Comparison of ENCODE assay signal across 12 cellular contexts in genomic region chr7:610141-610530, GRCh38.
DNase-seq lines count a peak whose midpoint lies in the region; ATAC-seq, FAIRE-seq and TF ChIP-seq lines count a peak whose summit lies in the region.
"Had no signal": no experiment of that assay in that cellular context is flagged by ENCODE, and none has a peak within 500 bp of the region (broad histone marks: within the 10 kb centered on the region; RNA-seq: fewer than 3 reads in every experiment).

No MANE protein-coding gene starts in this region.

- no peak overlapping the region for H2BK5ac ChIP-seq in trophoblast cell (ENCODE audit: low read depth, low read length, poor library complexity)

- H4K91ac ChIP-seq in trophoblast cell (ENCODE audit: low read depth, low read length), result peak overlapping the region; percentile 8

- H3K27ac ChIP-seq in liver (ENCODE audit: low read depth in 1 of 2, low read length in 2 of 2) (peak overlapping the region; percentile 17 to 46), HepG2 (ENCODE audit: extremely low read length, insufficient read depth, low read length) (no peak overlapping the region), endothelial cell of umbilical vein (ENCODE audit: insufficient read depth, low read depth, low read length) (peak overlapping the region; percentile 86), trophoblast cell (ENCODE audit: low read depth, low read length) (no peak overlapping the region)

- no peak for TF ChIP-seq CTCF in liver (IDR thresholded peaks at IDR 0.05; ENCODE audit: low read depth, low read length, missing input control)
- no peak for TF ChIP-seq CTCF in HepG2 (CRISPR knock-in tag; IDR thresholded peaks at IDR 0.05)
- TF ChIP-seq CTCF in endothelial cell of umbilical vein (IDR thresholded peaks at IDR 0.05; ENCODE audit: extremely low read depth in 1 of 2, insufficient read depth in 1 of 2, low read depth in 1 of 2, low read length in 2 of 2), result no peak

- H3K27me3 ChIP-seq in liver (ENCODE audit: control insufficient read depth in 4 of 4, insufficient read depth in 4 of 4, low read length in 3 of 4) (no peaks in the 10 kb centered on the region), HepG2 (ENCODE audit: control insufficient read depth in 1 of 2, insufficient read depth in 2 of 2, low read length in 2 of 2) (no peaks in the 10 kb centered on the region), endothelial cell of umbilical vein (ENCODE audit: control insufficient read depth in 2 of 2, insufficient read depth in 2 of 2, low read length in 2 of 2) (no peaks in the 10 kb centered on the region), trophoblast cell (ENCODE audit: insufficient read depth, low read length) (no peaks in the 10 kb centered on the region)

- H3K18ac ChIP-seq in trophoblast cell (ENCODE audit: low read length), result no peak overlapping the region

- dilution Hi-C loops in endothelial cell of umbilical vein (cut with MboI; ENCODE audit: extremely low pct_ligation_motif_present, low sequenced_read_pairs), result no loop called here

- H3K9me1 ChIP-seq in endothelial cell of umbilical vein (replicated peaks; ENCODE audit: control insufficient read depth, extremely low read depth, insufficient read depth, low read length), result no peaks in the 10 kb centered on the region

- no peak overlapping the region for H3K4me2 ChIP-seq in HepG2 (ENCODE audit: low read depth, low read length)
- H3K4me2 ChIP-seq in endothelial cell of umbilical vein (ENCODE audit: insufficient read depth, low read length), result no peak overlapping the region
- no peak overlapping the region for H3K4me2 ChIP-seq in trophoblast cell (ENCODE audit: low read length)

- no peak overlapping the region for H2AK5ac ChIP-seq in trophoblast cell (ENCODE audit: low read length)

- POLR2A ChIA-PET in HepG2 (lab: Yijun Ruan, JAX), result no interaction called here
- POLR2A ChIA-PET in endothelial cell of umbilical vein (lab: Charles Lee), result interaction anchor here (1.3 kb wide), 1 partner anchor 58 kb away, joined by 3 read pairs; no protein-coding TSS in a partner anchor

- BruUV-seq in HepG2 (replicated peaks; lab: Mats Ljungman, UMichigan) (no TSS peak), endothelial cell of umbilical vein (replicated peaks; lab: Mats Ljungman, UMichigan) (no TSS peak)

- H3K4me3 ChIP-seq in liver (ENCODE audit: low read depth in 1 of 3, low read length in 3 of 3) (no peak overlapping the region), HepG2 (replicated peaks in 1 of 3; ENCODE audit: insufficient read depth in 1 of 3, low read depth in 2 of 3, low read length in 3 of 3) (no peak overlapping the region), endothelial cell of umbilical vein (replicated peaks in 1 of 3; ENCODE audit: insufficient read depth in 1 of 3, low read depth in 1 of 3, low read length in 3 of 3) (no peak overlapping the region), trophoblast cell (ENCODE audit: low read depth, low read length) (no peak overlapping the region)

- TF ChIP-seq POLR2A in HepG2 (IDR thresholded peaks at IDR 0.05; ENCODE audit: insufficient read depth in 1 of 2, low read depth in 2 of 2, low read length in 2 of 2) (no peak), endothelial cell of umbilical vein (IDR thresholded peaks at IDR 0.05; ENCODE audit: low read depth, low read length) (no peak)

- no peak overlapping the region for H3K14ac ChIP-seq in trophoblast cell (ENCODE audit: low read length)

- intact Hi-C loops in HepG2 (cut with micrococcal nuclease; ENCODE audit: unreplicated experiment) (loop anchor here (10.0 kb wide), 1 partner anchor 75 kb away; no protein-coding TSS in a partner anchor), endothelial cell of umbilical vein (cut with micrococcal nuclease) (no loop called here), head of caudate nucleus (cut with DNase I) (no loop called here)

- H3K4ac ChIP-seq in trophoblast cell (ENCODE audit: low read depth, low read length), result no peak overlapping the region

- in situ Hi-C loops in HepG2 (cut with HindIII; ENCODE audit: extremely low pct_ligation_motif_present, low pct_unique_long_range_greater_than_20kb), result no loop called here

- H2AFZ ChIP-seq in HepG2 (ENCODE audit: low read length), result no peak overlapping the region
- peak overlapping the region; percentile 36 for H2AFZ ChIP-seq in endothelial cell of umbilical vein (ENCODE audit: low read depth, low read length)
- no peak overlapping the region for H2AFZ ChIP-seq in trophoblast cell (ENCODE audit: insufficient read depth, low read length, poor library complexity)

- H3K9ac ChIP-seq in liver (ENCODE audit: low read depth in 1 of 2, low read length in 2 of 2) (no peak overlapping the region), HepG2 (ENCODE audit: insufficient read depth, low read depth, low read length) (no peak overlapping the region), endothelial cell of umbilical vein (replicated peaks; ENCODE audit: extremely low read depth, insufficient read depth, low read length) (peak overlapping the region; percentile 43), trophoblast cell (ENCODE audit: low read length) (no peak overlapping the region)

- WGBS in liver, result 88% methylated on average over 10 of the region's 10 CpGs
- 95% methylated on average over 8 of the region's 10 CpGs for WGBS in HepG2 (ENCODE audit: low lambda C conversion rate)
- WGBS in trophoblast cell (ENCODE audit: extremely low coverage, insufficient coverage, insufficient read length), result no CpG with 5 or more reads among the region's 10 CpGs

- no peak for TF ChIP-seq EP300 in HepG2 (IDR thresholded peaks at IDR 0.05; ENCODE audit: low read depth in 2 of 2, low read length in 2 of 2)
- TF ChIP-seq EP300 in HepG2 (CRISPR knock-in tag; IDR thresholded peaks at IDR 0.05; ENCODE audit: borderline replicate concordance), result no peak

- no peaks in the 10 kb centered on the region for H3K79me1 ChIP-seq in trophoblast cell (ENCODE audit: low read length)

- H4K20me1 ChIP-seq in HepG2 (ENCODE audit: insufficient read depth, low read length), result no peaks in the 10 kb centered on the region
- no peaks in the 10 kb centered on the region for H4K20me1 ChIP-seq in endothelial cell of umbilical vein (replicated peaks; ENCODE audit: control insufficient read depth, extremely low read depth, insufficient read depth, low read length)

- no peaks in the 10 kb centered on the region for H3K4me1 ChIP-seq in liver (ENCODE audit: control insufficient read depth in 4 of 4, insufficient read depth in 4 of 4, low read length in 3 of 4)
- H3K4me1 ChIP-seq in HepG2 (ENCODE audit: insufficient read depth, low read length), result peaks cover 29% of the 10 kb centered on the region
- peaks cover 44% of the 10 kb centered on the region for H3K4me1 ChIP-seq in endothelial cell of umbilical vein (ENCODE audit: control insufficient read depth, extremely low read depth, insufficient read depth, low read length)
- peaks cover 5 to 9% of the 10 kb centered on the region in 2 experiments for H3K4me1 ChIP-seq in trophoblast cell (ENCODE audit: control insufficient read depth in 1 of 2, insufficient read depth in 2 of 2, low read length in 2 of 2)

- FAIRE-seq in HepG2 (lab: Jason Lieb, UNC) (no peak), endothelial cell of umbilical vein (lab: Jason Lieb, UNC) (no peak)
- FAIRE-seq: G401.6 had no signal

- H2BK12ac ChIP-seq in trophoblast cell (ENCODE audit: low read length), result no peak overlapping the region

- TF ChIP-seq RAD21 in liver (IDR thresholded peaks at IDR 0.05) (no peak), HepG2 (CRISPR knock-in tag; IDR thresholded peaks at IDR 0.05) (no peak)

- H3K36me3 ChIP-seq in liver (ENCODE audit: control insufficient read depth in 4 of 4, insufficient read depth in 3 of 4, low read depth in 1 of 4, low read length in 3 of 4) (peaks cover 0 to 2% (median 0%) of the 10 kb centered on the region in 4 donors), HepG2 (replicated peaks in 1 of 2; ENCODE audit: control insufficient read depth in 1 of 2, insufficient read depth in 2 of 2, low read length in 2 of 2) (0 out of 5 replicates have a peak, but pooled peaks cover 0 to 4% of the 10 kb centered on the region in 2 experiments), endothelial cell of umbilical vein (ENCODE audit: control insufficient read depth in 2 of 2, extremely low read depth in 1 of 2, insufficient read depth in 2 of 2, low read length in 2 of 2) (no peaks in the 10 kb centered on the region), trophoblast cell (ENCODE audit: control insufficient read depth in 1 of 2, insufficient read depth in 2 of 2, low read length in 2 of 2) (no peaks in the 10 kb centered on the region)

- ATAC-seq in HepG2, result no peak; the same call in 2 of the 3 replicates
- ATAC-seq in HG02870 (IDR thresholded peaks at IDR 0.05; ENCODE audit: unreplicated experiment), result no peak

- H4K12ac ChIP-seq in trophoblast cell (ENCODE audit: low read depth, low read length), result no peak overlapping the region

- H3K9me3 ChIP-seq in liver (ENCODE audit: control insufficient read depth in 4 of 4, low read length in 3 of 4), result no peaks in the 10 kb centered on the region
- H3K9me3 ChIP-seq in HepG2 (ENCODE audit: low read length), result no peaks in the 10 kb centered on the region
- H3K9me3 ChIP-seq in endothelial cell of umbilical vein (replicated peaks; ENCODE audit: control insufficient read depth, insufficient read depth, low read length), result no peaks in the 10 kb centered on the region
- no peaks in the 10 kb centered on the region for H3K9me3 ChIP-seq in trophoblast cell (ENCODE audit: insufficient read depth, low read depth, low read length)

- H3K79me2 ChIP-seq in HepG2 (ENCODE audit: insufficient read depth, low read length) (no peaks in the 10 kb centered on the region), endothelial cell of umbilical vein (ENCODE audit: control insufficient read depth, insufficient read depth, low read length) (no peaks in the 10 kb centered on the region), trophoblast cell (ENCODE audit: control insufficient read depth, insufficient read depth, low read length, poor library complexity) (peaks cover 1% of the 10 kb centered on the region)

- DNase-seq in HepG2 (ENCODE audit: low spot score) (no peak), endothelial cell of umbilical vein (ENCODE audit: low read depth, low spot score) (no peak), trophoblast cell (no peak), head of caudate nucleus (no peak)
- DNase-seq in stimulated activated CD4-positive, alpha-beta T cell treated with anti-CD3 and anti-CD28 coated beads, Interleukin-12 subunit alpha, Interleukin-12 subunit beta, amount 100 ng/mL, for 4 hours, result no peak
- no peak for DNase-seq in activated CD4-positive, CD25-positive, alpha-beta regulatory T cell treated with anti-CD3 and anti-CD28 coated beads, Interleukin-2, amount 50 U/mL, for 72 hours
- DNase-seq: activated CD4-positive, alpha-beta memory T cell treated with anti-CD3 and anti-CD28 coated beads for 36 hours; amygdala; NCI-H2107 had no signal

- H4K8ac ChIP-seq in trophoblast cell (ENCODE audit: low read depth, low read length), result no peak overlapping the region

- no peak overlapping the region for H3K23ac ChIP-seq in trophoblast cell (ENCODE audit: low read length)

- no peak overlapping the region for H2BK120ac ChIP-seq in trophoblast cell (ENCODE audit: insufficient read depth, low read length, poor library complexity)

- CTCF ChIA-PET in HepG2 (lab: Yijun Ruan, JAX; ENCODE audit: low intra/inter-chr PET ratio, low total read pairs) (no interaction called here), endothelial cell of umbilical vein (lab: Charles Lee) (interaction anchor here (1.0 to 1.5 kb wide), 7 partner anchors 10 to 288 kb away, joined by 3 to 7 read pairs (median 3); no protein-coding TSS in a partner anchor)

Comparison
In these comparisons a context has a peak if more than half of its experiments do, and no peak if none do; other contexts are left out.
1. H3K27ac ChIP-seq: peak in liver (2 of 2) and endothelial cell of umbilical vein (single experiment); none in HepG2 (single experiment) and trophoblast cell (single experiment).